Comparison of ENCODE assay signal across 28 cellular contexts in genomic region chr6:20847904-20848303, GRCh38.
"Had no signal": no experiment of that assay in that cellular context is flagged by ENCODE, and none has a peak within 500 bp of the region (broad histone marks: within the 10 kb centered on the region; RNA-seq: fewer than 3 reads in every experiment).

No MANE protein-coding gene starts in this region.

- ATAC-seq: activated CD4-positive, alpha-beta T cell treated with anti-CD3 and anti-CD28 coated beads for 36 hours; activated CD8-positive, alpha-beta T cell treated with anti-CD3 and anti-CD28 coated beads, Interleukin-2, amount 10 ng/mL, durations not matched to agents 7 days and 5 days; activated naive CD4-positive, alpha-beta T cell treated with anti-CD3 and anti-CD28 coated beads, Interleukin-2, amount 50 U/mL, for 72 hours; activated naive CD8-positive, alpha-beta T cell treated with anti-CD3 and anti-CD28 coated beads, Interleukin-2, amount 50 U/mL, for 24 hours; body of pancreas; PC-3 had no signal

- H3K27me3 ChIP-seq: ascending aorta, body of pancreas had no signal

- H3K27me3 Mint-ChIP-seq: activated CD4-positive, alpha-beta T cell treated with anti-CD3 and anti-CD28 coated beads for 36 hours; activated naive CD8-positive, alpha-beta T cell treated with anti-CD3 and anti-CD28 coated beads, Interleukin-2, amount 50 U/mL, for 24 hours had no signal

- DNase-seq: activated CD4-positive, alpha-beta T cell treated with anti-CD3 and anti-CD28 coated beads for 36 hours; activated CD4-positive, CD25-positive, alpha-beta regulatory T cell; activated CD8-positive, alpha-beta memory T cell treated with anti-CD3 and anti-CD28 coated beads, Interleukin-2, amount 50 U/mL, for 48 hours; activated CD8-positive, alpha-beta T cell treated with anti-CD3 and anti-CD28 coated beads, Interleukin-2, amount 10 ng/mL, durations not matched to agents 7 days and 5 days; activated effector memory CD4-positive, alpha-beta T cell treated with anti-CD3 and anti-CD28 coated beads, Interleukin-2, amount 50 U/mL, for 16 hours; activated naive CD4-positive, alpha-beta T cell treated with Interleukin-2 at 50 U/mL for 16 hours; activated naive CD8-positive, alpha-beta T cell treated with anti-CD3 and anti-CD28 coated beads, Interleukin-2, amount 50 U/mL, for 24 hours; activated T-cell treated with anti-CD3 and anti-CD28 coated beads, Interleukin-2, amount 50 U/mL, for 1 hour; amniotic stem cell; body of pancreas; central memory CD4-positive, alpha-beta T cell; MM.1S; NCI-H1105 treated with DMSO at 0.1 percent for 48 hours; NCI-H1436 treated with DMSO at 0.1 percent for 48 hours; NCI-H187; NCI-H2081; NCI-H510A treated with DMSO at 0.1 percent for 48 hours; NCI-H69; PC-3; SHP77 treated with DMSO at 0.1 percent for 48 hours; T-helper 2 cell; T1000 had no signal

- H3K9ac ChIP-seq: KMS-11 had no signal

- H3K4me2 ChIP-seq: KMS-11 had no signal

- H3K27ac ChIP-seq: ascending aorta, body of pancreas, KMS-11 had no signal

- FAIRE-seq: bronchial epithelial cell, RCC 7860, TTC549 had no signal

- H3K4me1 ChIP-seq: ascending aorta, body of pancreas had no signal

- H3K4me3 ChIP-seq: ascending aorta, body of pancreas had no signal

- H3K4me3 Mint-ChIP-seq: activated CD4-positive, alpha-beta T cell treated with anti-CD3 and anti-CD28 coated beads for 36 hours; activated CD8-positive, alpha-beta T cell treated with anti-CD3 and anti-CD28 coated beads, Interleukin-2, amount 10 ng/mL, durations not matched to agents 7 days and 5 days; activated naive CD8-positive, alpha-beta T cell treated with anti-CD3 and anti-CD28 coated beads, Interleukin-2, amount 50 U/mL, for 24 hours had no signal

- H3K27ac Mint-ChIP-seq: activated CD4-positive, alpha-beta T cell treated with anti-CD3 and anti-CD28 coated beads for 36 hours; activated CD8-positive, alpha-beta T cell treated with anti-CD3 and anti-CD28 coated beads, Interleukin-2, amount 10 ng/mL, durations not matched to agents 7 days and 5 days; activated naive CD4-positive, alpha-beta T cell treated with anti-CD3 and anti-CD28 coated beads, Interleukin-2, amount 50 U/mL, for 72 hours; activated naive CD8-positive, alpha-beta T cell treated with anti-CD3 and anti-CD28 coated beads, Interleukin-2, amount 50 U/mL, for 24 hours had no signal

- H3K9me3 ChIP-seq: ascending aorta, body of pancreas had no signal

- H3K9me3 Mint-ChIP-seq: activated naive CD4-positive, alpha-beta T cell treated with anti-CD3 and anti-CD28 coated beads, Interleukin-2, amount 50 U/mL, for 72 hours; activated naive CD8-positive, alpha-beta T cell treated with anti-CD3 and anti-CD28 coated beads, Interleukin-2, amount 50 U/mL, for 24 hours had no signal

- H3K36me3 ChIP-seq: ascending aorta had no signal
